Comparison of ENCODE assay signal across 8 cellular contexts in the genomic region with DNA sequence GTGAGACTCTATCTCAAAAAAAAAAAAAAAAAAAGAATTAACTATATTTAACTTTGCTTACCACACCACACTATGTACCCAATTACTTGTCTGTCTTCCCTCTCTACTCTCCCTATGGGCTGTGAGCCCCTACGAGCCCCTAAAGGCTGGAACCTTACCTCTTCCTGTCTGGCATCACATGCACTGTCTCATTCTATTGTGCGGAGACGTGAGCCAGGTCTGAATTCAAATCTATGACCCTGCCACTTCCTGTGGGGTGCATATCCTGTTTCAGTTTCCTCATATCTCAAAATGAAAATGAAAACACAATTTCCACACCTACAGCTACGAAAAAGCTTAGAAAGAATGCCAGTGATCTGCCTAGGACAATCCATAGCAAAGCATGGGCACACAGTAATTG. TPM values are rescaled to one million over a fixed set of nuclear protein-coding genes. Genes with fewer than 3 reads are reported as not detected.
DNase-seq lines count a peak whose midpoint lies in the region; ATAC-seq, FAIRE-seq and TF ChIP-seq lines count a peak whose summit lies in the region.

No MANE protein-coding gene starts in this region.

- ATAC-seq in Right ventricle myocardium inferior (peak; percentile 26), HG03521 (IDR thresholded peaks at IDR 0.05; ENCODE audit: unreplicated experiment) (peak; percentile 44)
- peak; percentile 99 for ATAC-seq in activated CD8-positive, alpha-beta memory T cell treated with anti-CD3 and anti-CD28 coated beads, Interleukin-2, amount 10 ng/mL, durations not matched to agents 7 days and 5 days

- peak overlapping the region; percentile 97 for H3K27ac Mint-ChIP-seq in activated CD8-positive, alpha-beta memory T cell treated with anti-CD3 and anti-CD28 coated beads, Interleukin-2, amount 10 ng/mL, durations not matched to agents 7 days and 5 days

- peaks cover 5% of the 10 kb centered on the region for H3K9me3 Mint-ChIP-seq in activated CD8-positive, alpha-beta memory T cell treated with anti-CD3 and anti-CD28 coated beads, Interleukin-2, amount 10 ng/mL, durations not matched to agents 7 days and 5 days (ENCODE audit: low read depth)

- no peak overlapping the region for H3K9ac ChIP-seq in kidney (ENCODE audit: low read length in 2 of 2)

- H3K27me3 ChIP-seq in thymus (ENCODE audit: control insufficient read depth, insufficient read depth), result no peaks in the 10 kb centered on the region
- H3K27me3 ChIP-seq in MG63, result no peaks in the 10 kb centered on the region

- intact Hi-C loops in Right ventricle myocardium inferior (cut with DNase I), result no loop called here
- intact Hi-C loops in cardiac septum (cut with DNase I), result no loop called here
- intact Hi-C loops in kidney (cut with DNase I), result no loop called here

- H3K4me3 ChIP-seq in kidney (ENCODE audit: low read length in 2 of 2) (peak overlapping the region; percentile 6 to 33), thymus (ENCODE audit: low read length) (peak overlapping the region; percentile 32), MG63 (no peak overlapping the region)

- POLR2A ChIA-PET in RWPE1 (lab: Yijun Ruan, JAX; ENCODE audit: low non-redundant PET), result no interaction called here

- 7% methylated on average over 4 of the region's 4 CpGs for WGBS in thymus

- peaks cover 19% of the 10 kb centered on the region for H3K36me3 Mint-ChIP-seq in activated CD8-positive, alpha-beta memory T cell treated with anti-CD3 and anti-CD28 coated beads, Interleukin-2, amount 10 ng/mL, durations not matched to agents 7 days and 5 days

- H3K36me3 ChIP-seq in kidney (ENCODE audit: control insufficient read depth in 1 of 2, insufficient read depth in 2 of 2, low read length in 2 of 2), result no peaks in the 10 kb centered on the region
- no peaks in the 10 kb centered on the region for H3K36me3 ChIP-seq in thymus (ENCODE audit: control insufficient read depth, insufficient read depth)
- H3K36me3 ChIP-seq in MG63, result no peaks in the 10 kb centered on the region

- H3K9me3 ChIP-seq in kidney (ENCODE audit: control insufficient read depth in 1 of 2, low read length in 2 of 2) (no peaks in the 10 kb centered on the region), thymus (ENCODE audit: control insufficient read depth) (no peaks in the 10 kb centered on the region), MG63 (no peaks in the 10 kb centered on the region)

- no peak for DNase-seq in Right ventricle myocardium inferior (ENCODE audit: missing footprints)
- DNase-seq in cardiac septum (ENCODE audit: low spot score), result no peak
- DNase-seq in activated CD8-positive, alpha-beta memory T cell treated with anti-CD3 and anti-CD28 coated beads, Interleukin-2, amount 10 ng/mL, durations not matched to agents 7 days and 5 days, result peak; percentile 86
- DNase-seq in kidney, result no peak
- DNase-seq in MG63, result no peak
- DNase-seq in RWPE1 (ENCODE audit: low spot score), result no peak

- H3K27ac ChIP-seq in kidney (ENCODE audit: low read depth in 2 of 2, low read length in 2 of 2), result no peak overlapping the region
- H3K27ac ChIP-seq in thymus (ENCODE audit: low read depth), result peak overlapping the region; percentile 61
- H3K27ac ChIP-seq in RWPE1, result no peak overlapping the region

- peak overlapping the region; percentile 71 for H3K4me3 Mint-ChIP-seq in activated CD8-positive, alpha-beta memory T cell treated with anti-CD3 and anti-CD28 coated beads, Interleukin-2, amount 10 ng/mL, durations not matched to agents 7 days and 5 days

- TF ChIP-seq CTCF in kidney (IDR thresholded peaks at IDR 0.05; ENCODE audit: borderline replicate concordance, extremely low read depth, insufficient read depth), result no peak
- TF ChIP-seq CTCF in RWPE1 (conservative IDR thresholded peaks at IDR 0.05; ENCODE audit: low read depth), result no peak

- peaks cover 0 to 2% of the 10 kb centered on the region in 2 donors for H3K4me1 ChIP-seq in kidney (ENCODE audit: control insufficient read depth in 1 of 2, insufficient read depth in 1 of 2, low read depth in 1 of 2, low read length in 2 of 2)
- peaks cover 8% of the 10 kb centered on the region for H3K4me1 ChIP-seq in thymus (ENCODE audit: control insufficient read depth, insufficient read depth, low read length)

- H3K27me3 Mint-ChIP-seq in activated CD8-positive, alpha-beta memory T cell treated with anti-CD3 and anti-CD28 coated beads, Interleukin-2, amount 10 ng/mL, durations not matched to agents 7 days and 5 days, result no peaks in the 10 kb centered on the region

- FAIRE-seq in kidney (lab: Jason Lieb, UNC), result no peak

- CTCF ChIA-PET in activated CD8-positive, alpha-beta memory T cell treated with anti-CD3 and anti-CD28 coated beads, Interleukin-2, amount 10 ng/mL, durations not matched to agents 7 days and 5 days (lab: Charles Lee), result interaction anchor here (0.7 to 2.3 kb wide), 3 partner anchors 10 to 42 kb away, joined by 3 to 6 read pairs (median 3); partner anchors contain the start of gene HS3ST1
- CTCF ChIA-PET in RWPE1 (lab: Yijun Ruan, JAX), result no interaction called here

- peaks cover 39% of the 10 kb centered on the region for H3K4me1 Mint-ChIP-seq in activated CD8-positive, alpha-beta memory T cell treated with anti-CD3 and anti-CD28 coated beads, Interleukin-2, amount 10 ng/mL, durations not matched to agents 7 days and 5 days

RNA-seq across cellular contexts. Expression of gene HS3ST1, which starts 42.9 kb away (rescaled TPM):
- 1.4 TPM for total RNA-seq in Right ventricle myocardium inferior
- total RNA-seq in cardiac septum, result 1.2 TPM
- under 1 TPM in 1 of 2 experiments, not detected in 1; 0.19 TPM for total RNA-seq in activated CD8-positive, alpha-beta memory T cell treated with anti-CD3 and anti-CD28 coated beads, Interleukin-2, amount 10 ng/mL, durations not matched to agents 7 days and 5 days
- 39.0 TPM for total RNA-seq in kidney
- 1.1 TPM for polyA plus RNA-seq in kidney (ENCODE audit: insufficient read depth, low read depth, low replicate concordance)
- polyA plus RNA-seq in thymus, result 0.89 TPM
- total RNA-seq in MG63 (2014; rRNA removed; shearing (Covaris generic); ENCODE audit: low replicate concordance), result 0.17 and 0.23 TPM in 2 replicates

Comparison
In these comparisons a context has a peak if more than half of its experiments do, and no peak if none do; other contexts are left out.
1. ATAC-seq: peak in every context shown above with its lines; median percentile 99 in activated CD8-positive, alpha-beta memory T cell treated with anti-CD3 and anti-CD28 coated beads, Interleukin-2, amount 10 ng/mL, durations not matched to agents 7 days and 5 days; 44 in HG03521; 26 in Right ventricle myocardium inferior.
2. RNA of gene HS3ST1, which starts 42.9 kb away (total RNA-seq): 39.0 TPM in kidney (single experiment); 1.4 TPM in Right ventricle myocardium inferior (single experiment), 1.2 TPM in cardiac septum (single experiment), 0.17 to 0.23 TPM in MG63 and 0.19 TPM in activated CD8-positive, alpha-beta memory T cell treated with anti-CD3 and anti-CD28 coated beads, Interleukin-2, amount 10 ng/mL, durations not matched to agents 7 days and 5 days; every median in the first group is over 10 times any median in the second.